ENCODE assay signal across 20 cellular contexts in genomic region chr20:10877345-10877744, GRCh38.
A peak's percentile ranks its signal among the peaks of the same experiment; 100 is the strongest.
DNase-seq lines count a peak whose midpoint lies in the region; ATAC-seq and TF ChIP-seq lines count a peak whose summit lies in the region.
"Had no signal": no experiment of that assay in that cellular context is flagged by ENCODE, and none has a peak within 500 bp of the region (broad histone marks: within the 10 kb centered on the region; RNA-seq: fewer than 3 reads in every experiment).

No MANE protein-coding gene starts in this region.

- no peak overlapping the region for H3K4me2 ChIP-seq in PC-9
- H3K4me2 ChIP-seq: BLaER1 treated with 17β-estradiol and CSF1 and Interleukin-3, amounts not matched to agents 10 nM and 100 nM; SK-N-SH had no signal

- TF ChIP-seq CTCF in AG10803 (conservative IDR thresholded peaks at IDR 0.05; ENCODE audit: low read length) (no peak), gastrocnemius medialis (IDR thresholded peaks at IDR 0.05 in 4 of 5, conservative IDR thresholded peaks at IDR 0.05 in 1 of 5) (no peak), PC-9 (conservative IDR thresholded peaks at IDR 0.05) (no peak)

- DNase-seq in AG10803 (ENCODE audit: low read depth), result peak; percentile 22
- DNase-seq in left cardiac atrium, result peak; percentile 77
- peak; percentile 21 to 57 for DNase-seq in gastrocnemius medialis
- no peak for DNase-seq in SKM-1 treated with dmso at 0.1 percent for 144 hours (lab: John Stamatoyannopoulos, UW; ENCODE audit: unreplicated experiment)
- DNase-seq in activated naive CD4-positive, alpha-beta T cell treated with Interleukin-2 at 50 U/mL for 16 hours, result no peak
- DNase-seq in PC-9, result no peak
- DNase-seq in stimulated activated CD8-positive, alpha-beta memory T cell treated with anti-CD3 and anti-CD28 coated beads, Interleukin-4, amount 100 ng/mL, for 48 hours, result no peak
- DNase-seq: activated CD8-positive, alpha-beta memory T cell treated with anti-CD3 and anti-CD28 coated beads, Interleukin-2, amount 50 U/mL, for 4 hours; activated naive CD8-positive, alpha-beta T cell treated with anti-CD3 and anti-CD28 coated beads for 36 hours; effector CD8-positive, alpha-beta T cell; erythroblast; IMR-90; left lung; NCI-H1436; NCI-H510A; SK-N-SH; stimulated activated CD4-positive, alpha-beta T cell treated with anti-CD3 and anti-CD28 coated beads, Interleukin-12 subunit alpha, Interleukin-12 subunit beta, amount 100 ng/mL, for 4 hours; stimulated activated CD4-positive, alpha-beta T cell treated with anti-CD3 and anti-CD28 coated beads, Interleukin-4, amount 100 ng/mL, for 4 hours had no signal

- in situ Hi-C loops in gastrocnemius medialis (cut with MboI; ENCODE audit: low sequenced_read_pairs in 4 of 4), result no loop called here

- no peaks in the 10 kb centered on the region for H4K20me1 ChIP-seq in PC-9 (ENCODE audit: insufficient read depth)
- H4K20me1 ChIP-seq: BLaER1 treated with 17β-estradiol and CSF1 and Interleukin-3, amounts not matched to agents 10 nM and 100 nM had no signal

- no peak for TF ChIP-seq POLR2A in gastrocnemius medialis (IDR thresholded peaks at IDR 0.05)

- no peak overlapping the region for H2AFZ ChIP-seq in PC-9

- no peaks in the 10 kb centered on the region for H3F3A ChIP-seq in PC-9 (ENCODE audit: insufficient read depth, low read depth)

- POLR2A ChIA-PET in PC-9 (lab: Charles Lee; ENCODE audit: unreplicated experiment), result no interaction called here

- H3K9me2 ChIP-seq in PC-9 (ENCODE audit: insufficient read depth), result no peaks in the 10 kb centered on the region
- H3K9me2 ChIP-seq: SK-N-SH had no signal

- intact Hi-C loops in left cardiac atrium (cut with DNase I), result no loop called here
- intact Hi-C loops in gastrocnemius medialis (cut with DNase I; ENCODE audit: low total_unique reads), result no loop called here
- intact Hi-C loops in PC-9 (cut with micrococcal nuclease; ENCODE audit: unreplicated experiment), result no loop called here

- H3K27ac ChIP-seq in gastrocnemius medialis, result peak overlapping the region in 1 of 4 donors; percentile 53
- no peak overlapping the region for H3K27ac ChIP-seq in PC-9
- H3K27ac ChIP-seq: BLaER1 treated with 17β-estradiol and CSF1 and Interleukin-3, amounts not matched to agents 10 nM and 100 nM; left lung had no signal

- H3K79me2 ChIP-seq in PC-9 (ENCODE audit: low read depth), result no peaks in the 10 kb centered on the region

- CTCF ChIA-PET in PC-9 (lab: Charles Lee), result no interaction called here

- no peaks in the 10 kb centered on the region for H3K9me3 ChIP-seq in gastrocnemius medialis
- H3K9me3 ChIP-seq in PC-9 (ENCODE audit: insufficient read depth, low read depth), result no peaks in the 10 kb centered on the region
- H3K9me3 ChIP-seq: left lung, SK-N-SH had no signal

- no TSS peak for BruUV-seq in PC-9 (replicated peaks; lab: Mats Ljungman, UMichigan)

- H3K4me3 ChIP-seq in AG10803 (ENCODE audit: low read length) (no peak overlapping the region), gastrocnemius medialis (no peak overlapping the region), PC-9 (no peak overlapping the region)
- H3K4me3 ChIP-seq: BLaER1 treated with 17β-estradiol and CSF1 and Interleukin-3, amounts not matched to agents 10 nM and 100 nM; left lung had no signal

- H3K36me3 ChIP-seq in gastrocnemius medialis (no peaks in the 10 kb centered on the region), PC-9 (ENCODE audit: low read depth) (no peaks in the 10 kb centered on the region)
- H3K36me3 ChIP-seq: BLaER1 treated with 17β-estradiol and CSF1 and Interleukin-3, amounts not matched to agents 10 nM and 100 nM; left lung had no signal

- no peaks in the 10 kb centered on the region for H3K27me3 ChIP-seq in gastrocnemius medialis
- no peaks in the 10 kb centered on the region for H3K27me3 ChIP-seq in PC-9 (ENCODE audit: insufficient read depth, low read depth)
- H3K27me3 ChIP-seq: BLaER1 treated with 17β-estradiol and CSF1 and Interleukin-3, amounts not matched to agents 10 nM and 100 nM; left lung had no signal

- ATAC-seq in esophagus mucosa (peak; percentile 13), left cardiac atrium (peak; percentile 80 to 91), gastrocnemius medialis (peak; percentile 46 to 51)
- ATAC-seq: left lung had no signal

- H3K4me1 ChIP-seq in gastrocnemius medialis, result no peaks in the 10 kb centered on the region
- no peaks in the 10 kb centered on the region for H3K4me1 ChIP-seq in PC-9 (replicated peaks; ENCODE audit: insufficient read depth)

Comparison
In these comparisons a context has a peak if more than half of its experiments do, and no peak if none do; other contexts are left out.
1. DNase-seq: peak in AG10803 (single experiment), left cardiac atrium (single experiment) and gastrocnemius medialis (2 of 2); none in SKM-1 treated with dmso at 0.1 percent for 144 hours (single experiment), activated naive CD4-positive, alpha-beta T cell treated with Interleukin-2 at 50 U/mL for 16 hours (single experiment), PC-9 (0 of 2) and stimulated activated CD8-positive, alpha-beta memory T cell treated with anti-CD3 and anti-CD28 coated beads, Interleukin-4, amount 100 ng/mL, for 48 hours (single experiment).
2. ATAC-seq: peak in every context shown above with its lines; median percentile 86 in left cardiac atrium; 48 in gastrocnemius medialis; 13 in esophagus mucosa.